Comparison of ENCODE assay signal across 26 cellular contexts in genomic region chr20:7428946-7429345, GRCh38.
"Had no signal": no experiment of that assay in that cellular context is flagged by ENCODE, and none has a peak within 500 bp of the region (broad histone marks: within the 10 kb centered on the region; RNA-seq: fewer than 3 reads in every experiment).

No MANE protein-coding gene starts in this region.

- ATAC-seq: effector memory CD8-positive, alpha-beta T cell; foreskin keratinocyte; gastrocnemius medialis; gastroesophageal sphincter; heart left ventricle; heart right ventricle had no signal

- FAIRE-seq: colon, endometrium, endothelial cell of umbilical vein had no signal

- H3K4me3 ChIP-seq: colonic mucosa, coronary artery, dorsolateral prefrontal cortex, esophagus muscularis mucosa, esophagus squamous epithelium, gastrocnemius medialis, gastroesophageal sphincter, heart left ventricle, heart right ventricle had no signal

- H3K36me3 ChIP-seq: colonic mucosa, esophagus muscularis mucosa, esophagus squamous epithelium, gastrocnemius medialis, gastroesophageal sphincter, heart left ventricle, heart right ventricle had no signal

- H3K9me3 ChIP-seq: colonic mucosa, esophagus muscularis mucosa, esophagus squamous epithelium, gastrocnemius medialis, gastroesophageal sphincter, heart left ventricle, heart right ventricle had no signal

- H3K4me1 ChIP-seq: colonic mucosa, esophagus squamous epithelium, foreskin keratinocyte, gastrocnemius medialis, gastroesophageal sphincter, heart left ventricle, heart right ventricle had no signal

- DNase-seq: colonic mucosa; cortex of kidney; dermis blood vessel endothelial cell; dorsolateral prefrontal cortex; effector CD4-positive, alpha-beta T cell; effector CD8-positive, alpha-beta T cell; effector memory CD4-positive, alpha-beta T cell; effector memory CD8-positive, alpha-beta T cell; endodermal cell; erythroblast; esophagus squamous epithelium; foreskin fibroblast; foreskin keratinocyte; foreskin melanocyte; gastrocnemius medialis; glutamatergic neuron; head of caudate nucleus; heart left ventricle; heart right ventricle had no signal

- H3K27ac ChIP-seq: colonic mucosa, coronary artery, dorsolateral prefrontal cortex, epithelial cell of prostate, esophagus muscularis mucosa, esophagus squamous epithelium, foreskin keratinocyte, gastrocnemius medialis, gastroesophageal sphincter, heart left ventricle, heart right ventricle had no signal

- H3K27me3 ChIP-seq: colonic mucosa, esophagus muscularis mucosa, esophagus squamous epithelium, foreskin keratinocyte, gastrocnemius medialis, gastroesophageal sphincter, heart left ventricle, heart right ventricle had no signal
